Comparison of ENCODE assay signal across 8 cellular contexts in the genomic region with DNA sequence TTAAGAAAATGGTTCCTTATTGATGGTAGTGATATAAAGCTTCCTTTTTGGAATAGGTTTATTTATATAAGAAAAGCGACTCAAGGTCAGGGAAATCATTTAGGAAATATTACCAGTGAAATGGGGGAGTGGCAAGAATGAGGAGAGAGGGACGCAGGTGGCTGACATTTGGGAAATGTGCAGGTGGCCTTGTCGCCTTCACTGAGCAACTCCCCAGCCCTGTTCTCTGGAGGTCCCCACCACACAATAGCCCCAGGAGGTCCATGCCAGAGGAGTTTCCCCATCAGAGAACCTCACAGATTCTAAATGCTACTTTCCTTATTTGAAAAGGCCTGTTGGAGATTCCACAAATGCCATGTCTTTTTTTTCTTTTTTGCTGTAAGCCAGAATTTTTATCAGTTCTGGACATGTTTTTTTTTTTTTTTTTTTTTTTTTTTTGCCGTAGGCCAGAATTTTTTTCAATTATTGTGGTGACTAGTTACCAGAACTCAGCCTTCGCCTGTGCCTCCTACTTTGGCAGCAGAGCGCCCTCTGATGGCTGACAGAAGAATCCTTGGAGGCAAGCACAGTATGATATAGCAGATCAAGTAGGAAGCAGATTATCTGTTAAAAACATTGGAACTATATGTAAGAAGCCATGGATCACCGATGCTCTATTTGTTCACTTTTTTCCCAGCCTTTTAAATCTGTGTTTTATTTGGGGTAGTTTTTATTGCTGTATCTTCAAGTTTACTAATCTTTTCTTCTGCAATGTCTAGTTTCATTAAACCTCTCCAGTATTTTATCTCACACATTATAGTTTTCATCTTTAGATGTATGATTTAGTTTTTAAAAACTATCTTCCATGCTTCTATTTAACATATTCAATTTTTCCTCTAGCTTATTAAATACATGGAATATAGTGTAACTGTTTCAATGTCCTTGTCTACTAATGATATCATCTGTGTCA. TPM values are rescaled to one million over a fixed set of nuclear protein-coding genes. Genes with fewer than 3 reads are reported as not detected.
DNase-seq lines count a peak whose midpoint lies in the region; ATAC-seq, FAIRE-seq and TF ChIP-seq lines count a peak whose summit lies in the region.

No MANE protein-coding gene starts in this region.

- peak; percentile 87 for ATAC-seq in GM23338
- no peak for ATAC-seq in HG02885 (IDR thresholded peaks at IDR 0.05; ENCODE audit: poor library complexity, unreplicated experiment)

- no peaks in the 10 kb centered on the region for H3K4me1 ChIP-seq in Caco-2
- peaks cover 11% of the 10 kb centered on the region for H3K4me1 ChIP-seq in GM23338 (ENCODE audit: insufficient read depth)

- H3K36me3 Mint-ChIP-seq in Caco-2 (ENCODE audit: insufficient read depth, unreplicated experiment) (no peaks in the 10 kb centered on the region), GM23338 (ENCODE audit: low read depth) (peaks cover 10% of the 10 kb centered on the region; the same call in 2 of the 3 replicates), brain (no peaks in the 10 kb centered on the region)

- CTCF ChIA-PET in Caco-2 (lab: Charles Lee), result no interaction called here

- no peaks in the 10 kb centered on the region for H3K27me3 ChIP-seq in Caco-2 (replicated peaks; ENCODE audit: control insufficient read depth, insufficient read depth, low read length)
- no peaks in the 10 kb centered on the region for H3K27me3 ChIP-seq in GM23338 (ENCODE audit: insufficient read depth)

- no peak overlapping the region for H3K4me3 ChIP-seq in Caco-2 (ENCODE audit: low read depth, low read length)
- H3K4me3 ChIP-seq in GM23338, result no peak overlapping the region

- TF ChIP-seq CTCF in Caco-2 (IDR thresholded peaks at IDR 0.05; ENCODE audit: insufficient read depth in 1 of 2, low read depth in 1 of 2, low read length in 1 of 2, severe bottlenecking in 1 of 2, unreplicated experiment in 1 of 2) (peak; percentile 68 to 83), GM23338 (conservative IDR thresholded peaks at IDR 0.05; ENCODE audit: low read depth in 2 of 2) (peak; percentile 92 to 95), brain (conservative IDR thresholded peaks at IDR 0.05) (peak; percentile 58 to 87)

- no peak overlapping the region for H2AFZ ChIP-seq in GM23338

- H3K27ac ChIP-seq in GM23338 (ENCODE audit: low read depth), result no peak overlapping the region

- POLR2A ChIA-PET in Caco-2 (lab: Charles Lee), result no interaction called here

- no peak overlapping the region for H3K4me2 ChIP-seq in GM23338

- peaks cover 4% of the 10 kb centered on the region; the same call in 1 of the 2 replicates for H3K9me2 ChIP-seq in GM23338 (ENCODE audit: insufficient read depth)

- H3K79me2 ChIP-seq in GM23338 (replicated peaks; ENCODE audit: insufficient read depth), result no peaks in the 10 kb centered on the region

- DNase-seq in Caco-2 (peak; percentile 64 to 67), GM23338 (ENCODE audit: low spot score) (peak; percentile 88), NCI-H1930 (lab: John Stamatoyannopoulos, UW) (peak; percentile 10 to 43), iris pigment epithelial cell (ENCODE audit: low read depth) (peak; percentile 82)
- DNase-seq in stimulated activated CD4-positive, alpha-beta T cell treated with anti-CD3 and anti-CD28 coated beads, Interleukin-2, amount 100 ng/mL, for 48 hours, result peak; percentile 55 to 61

- H3K4me3 Mint-ChIP-seq in Caco-2 (ENCODE audit: unreplicated experiment) (no peak overlapping the region), GM23338 (no peak overlapping the region), brain (no peak overlapping the region)

- intact Hi-C loops in Caco-2 (cut with micrococcal nuclease; ENCODE audit: unreplicated experiment), result no loop called here

- no peak overlapping the region for H3K27ac Mint-ChIP-seq in Caco-2 (ENCODE audit: unreplicated experiment)
- no peak overlapping the region for H3K27ac Mint-ChIP-seq in GM23338
- no peak overlapping the region for H3K27ac Mint-ChIP-seq in brain

- peaks cover 9% of the 10 kb centered on the region for H3K27me3 Mint-ChIP-seq in Caco-2 (ENCODE audit: insufficient read depth, unreplicated experiment)
- peaks cover 12% of the 10 kb centered on the region for H3K27me3 Mint-ChIP-seq in GM23338 (ENCODE audit: insufficient read depth, low read depth, poor library complexity)
- H3K27me3 Mint-ChIP-seq in brain, result peaks cover 3% of the 10 kb centered on the region

- no peaks in the 10 kb centered on the region for H3K9me3 Mint-ChIP-seq in Caco-2 (ENCODE audit: unreplicated experiment)
- peaks cover under 1% of the 10 kb centered on the region; the same call in 2 of the 3 replicates for H3K9me3 Mint-ChIP-seq in GM23338
- peaks cover 0 to 5% (median 4%) of the 10 kb centered on the region in 5 experiments for H3K9me3 Mint-ChIP-seq in brain

- no peaks in the 10 kb centered on the region for H3K36me3 ChIP-seq in Caco-2 (ENCODE audit: control insufficient read depth, insufficient read depth, low read length)
- H3K36me3 ChIP-seq in GM23338 (ENCODE audit: insufficient read depth), result no peaks in the 10 kb centered on the region

- FAIRE-seq in TTC549 (lab: Jason Lieb, UNC), result peak; percentile 81

- H4K20me1 ChIP-seq in GM23338 (replicated peaks; ENCODE audit: insufficient read depth), result no peaks in the 10 kb centered on the region

- BruUV-seq in Caco-2 (replicated peaks; lab: Mats Ljungman, UMichigan), result no TSS peak

- no peaks in the 10 kb centered on the region for H3K9me3 ChIP-seq in Caco-2

- H3K4me1 Mint-ChIP-seq in Caco-2 (ENCODE audit: low read depth, unreplicated experiment) (no peaks in the 10 kb centered on the region), GM23338 (peaks cover 38% of the 10 kb centered on the region), brain (no peaks in the 10 kb centered on the region)

- H3F3A ChIP-seq in GM23338 (replicated peaks; ENCODE audit: low read depth), result no peaks in the 10 kb centered on the region

TF ChIP-seq in GM23338, 12 proteins besides CTCF, POLR2A, EP300 and RAD21:
- no peak for TF ChIP-seq EZH2 (IDR thresholded peaks at IDR 0.05; ENCODE audit: low read depth, unreplicated experiment)
- no peak for TF ChIP-seq STAT1 (IDR thresholded peaks at IDR 0.05; ENCODE audit: unreplicated experiment)
- TF ChIP-seq EZH2phosphoT487 (IDR thresholded peaks at IDR 0.05; ENCODE audit: unreplicated experiment), result no peak
- TF ChIP-seq ZNF114 (CRISPR knock-in tag; IDR thresholded peaks at IDR 0.05), result no peak
- TF ChIP-seq, protein P1, sequence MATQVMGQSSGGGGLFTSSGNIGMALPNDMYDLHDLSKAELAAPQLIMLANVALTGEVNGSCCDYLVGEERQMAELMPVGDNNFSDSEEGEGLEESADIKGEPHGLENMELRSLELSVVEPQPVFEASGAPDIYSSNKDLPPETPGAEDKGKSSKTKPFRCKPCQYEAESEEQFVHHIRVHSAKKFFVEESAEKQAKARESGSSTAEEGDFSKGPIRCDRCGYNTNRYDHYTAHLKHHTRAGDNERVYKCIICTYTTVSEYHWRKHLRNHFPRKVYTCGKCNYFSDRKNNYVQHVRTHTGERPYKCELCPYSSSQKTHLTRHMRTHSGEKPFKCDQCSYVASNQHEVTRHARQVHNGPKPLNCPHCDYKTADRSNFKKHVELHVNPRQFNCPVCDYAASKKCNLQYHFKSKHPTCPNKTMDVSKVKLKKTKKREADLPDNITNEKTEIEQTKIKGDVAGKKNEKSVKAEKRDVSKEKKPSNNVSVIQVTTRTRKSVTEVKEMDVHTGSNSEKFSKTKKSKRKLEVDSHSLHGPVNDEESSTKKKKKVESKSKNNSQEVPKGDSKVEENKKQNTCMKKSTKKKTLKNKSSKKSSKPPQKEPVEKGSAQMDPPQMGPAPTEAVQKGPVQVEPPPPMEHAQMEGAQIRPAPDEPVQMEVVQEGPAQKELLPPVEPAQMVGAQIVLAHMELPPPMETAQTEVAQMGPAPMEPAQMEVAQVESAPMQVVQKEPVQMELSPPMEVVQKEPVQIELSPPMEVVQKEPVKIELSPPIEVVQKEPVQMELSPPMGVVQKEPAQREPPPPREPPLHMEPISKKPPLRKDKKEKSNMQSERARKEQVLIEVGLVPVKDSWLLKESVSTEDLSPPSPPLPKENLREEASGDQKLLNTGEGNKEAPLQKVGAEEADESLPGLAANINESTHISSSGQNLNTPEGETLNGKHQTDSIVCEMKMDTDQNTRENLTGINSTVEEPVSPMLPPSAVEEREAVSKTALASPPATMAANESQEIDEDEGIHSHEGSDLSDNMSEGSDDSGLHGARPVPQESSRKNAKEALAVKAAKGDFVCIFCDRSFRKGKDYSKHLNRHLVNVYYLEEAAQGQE (IDR thresholded peaks at IDR 0.05; ENCODE audit: unreplicated experiment), result no peak

RNA-seq across cellular contexts. Expression of a gene that starts 18.6 kb away (rescaled TPM):
- not detected in 2 replicates for total RNA-seq in Caco-2 (2022)
- not detected in 2 replicates for total RNA-seq in GM23338 (2014; rRNA removed; shearing (Covaris generic))
- not detected in 2 replicates for polyA plus RNA-seq in GM23338 (2016; fragmentation: Nextera tagmentation; extraction: Ambion mirVana)
- polyA plus RNA-seq in brain (ENCODE audit: insufficient read depth, low read depth, low replicate concordance), result 31.9 TPM

RNA-seq across cellular contexts. Expression of a gene that starts 36.0 kb away (rescaled TPM):
- total RNA-seq in Caco-2 (2022), result not detected in 2 replicates
- not detected in 2 replicates for total RNA-seq in GM23338 (2014; rRNA removed; shearing (Covaris generic))
- not detected in 2 replicates for polyA plus RNA-seq in GM23338 (2016; fragmentation: Nextera tagmentation; extraction: Ambion mirVana)
- not detected for polyA plus RNA-seq in brain (ENCODE audit: insufficient read depth, low read depth, low replicate concordance)

Comparison
In these comparisons a context has a peak if more than half of its experiments do, and no peak if none do; other contexts are left out.
1. DNase-seq: peak in every context shown above with its lines; median percentile 88 in GM23338; 82 in iris pigment epithelial cell; 66 in Caco-2; 58 in stimulated activated CD4-positive, alpha-beta T cell treated with anti-CD3 and anti-CD28 coated beads, Interleukin-2, amount 100 ng/mL, for 48 hours; 26 in NCI-H1930.